Comparison of ENCODE assay signal across 11 cellular contexts in genomic region chr7:11795231-11795630, GRCh38. TPM values are rescaled to one million over a fixed set of nuclear protein-coding genes. Genes with fewer than 3 reads are reported as not detected.
"Had no signal": no experiment of that assay in that cellular context is flagged by ENCODE, and none has a peak within 500 bp of the region (broad histone marks: within the 10 kb centered on the region; RNA-seq: fewer than 3 reads in every experiment).

No MANE protein-coding gene starts in this region.

- H3K36me3 Mint-ChIP-seq: IgD-negative memory B cell had no signal

- DNase-seq: IMR-90, KBM-7, KG1 had no signal

- FAIRE-seq: HepG2, HTR-8/SVneo, K562 had no signal

- H3K4me2 ChIP-seq: KMS-11 had no signal

- H3K9ac ChIP-seq: KMS-11 had no signal

- H3K27ac ChIP-seq: HL-60, KMS-11 had no signal

- H3K27ac Mint-ChIP-seq: IgD-negative memory B cell had no signal

- H3K4me3 Mint-ChIP-seq: IgD-negative memory B cell had no signal

- H3K4me1 Mint-ChIP-seq: IgD-negative memory B cell had no signal

- H3K27me3 Mint-ChIP-seq: IgD-negative memory B cell had no signal

- H3K4me3 ChIP-seq: K562 had no signal

- ATAC-seq: HepG2, K562 had no signal

RNA-seq across cellular contexts. Expression of gene THSD7A, which starts 36.8 kb away (rescaled TPM):
- total RNA-seq: HT-29, HT1080 had no signal
- polyA plus RNA-seq: IgD-negative memory B cell had no signal
